ENCODE assay signal across 7 cellular contexts in genomic region chr9:27573699-27574265, GRCh38. TPM values are rescaled to one million over a fixed set of nuclear protein-coding genes. Genes with fewer than 3 reads are reported as not detected.
DNase-seq lines count a peak whose midpoint lies in the region; ATAC-seq and TF ChIP-seq lines count a peak whose summit lies in the region.

No MANE protein-coding gene starts in this region.

- H3K4me1 ChIP-seq in iPS DF 6.9 (ENCODE audit: control insufficient read depth, insufficient read depth, low read length) (no peaks in the 10 kb centered on the region; the same call in 1 of the 2 replicates), sigmoid colon (peaks cover 3 to 32% (median 16%) of the 10 kb centered on the region in 4 donors)

- peak; percentile 63 for ATAC-seq in GM18519 (IDR thresholded peaks at IDR 0.05; ENCODE audit: low FRiP score, unreplicated experiment)
- ATAC-seq in HG03045 (IDR thresholded peaks at IDR 0.05; ENCODE audit: unreplicated experiment): peak; percentile 87

- H3K4me3 ChIP-seq in brain microvascular endothelial cell (ENCODE audit: low read depth, low read length) (peak overlapping the region; percentile 71), iPS DF 6.9 (ENCODE audit: low read length) (peak overlapping the region; percentile 74; the same call in 1 of the 2 replicates), sigmoid colon (peak overlapping the region; percentile 75 to 93 (median 80))

- TF ChIP-seq EP300 in sigmoid colon (IDR thresholded peaks at IDR 0.05): peak; percentile 95 to 99 (median 97)

- H3K9me3 ChIP-seq in iPS DF 6.9 (ENCODE audit: control insufficient read depth, insufficient read depth, low read length) (no peaks in the 10 kb centered on the region; the same call in 1 of the 2 replicates), sigmoid colon (no peaks in the 10 kb centered on the region)

- H3K36me3 ChIP-seq in brain microvascular endothelial cell (replicated peaks) (no peaks in the 10 kb centered on the region), iPS DF 6.9 (ENCODE audit: control insufficient read depth, insufficient read depth, low read length) (no peaks in the 10 kb centered on the region), sigmoid colon (no peaks in the 10 kb centered on the region)

- no peaks in the 10 kb centered on the region for H3K27me3 ChIP-seq in brain microvascular endothelial cell (replicated peaks)
- no peaks in the 10 kb centered on the region for H3K27me3 ChIP-seq in iPS DF 6.9 (ENCODE audit: control insufficient read depth, insufficient read depth, low read length)
- H3K27me3 ChIP-seq in sigmoid colon: no peaks in the 10 kb centered on the region

- in situ Hi-C loops in brain microvascular endothelial cell (cut with HindIII; ENCODE audit: low pct_ligation_motif_present, low sequenced_read_pairs): no loop called here

- TF ChIP-seq CTCF in brain microvascular endothelial cell (IDR thresholded peaks at IDR 0.05; ENCODE audit: low read depth, low read length, missing control alignments) (no peak), sigmoid colon (IDR thresholded peaks at IDR 0.05) (no peak)

- DNase-seq in NCI-H2081 treated with DMSO at 0.1 percent for 48 hours (lab: John Stamatoyannopoulos, UW) (peak; percentile 98), UCSD-AML1 (lab: John Stamatoyannopoulos, UW; ENCODE audit: unreplicated experiment) (peak; percentile 90), brain microvascular endothelial cell (peak; percentile 100), iPS DF 6.9 (ENCODE audit: low read depth, low spot score) (peak; percentile 98), sigmoid colon (peak; percentile 99)

- peak; percentile 76 to 81 for TF ChIP-seq POLR2A in sigmoid colon (IDR thresholded peaks at IDR 0.05)

- intact Hi-C loops in sigmoid colon (cut with DNase I): loop anchor here (2.0 to 10.0 kb wide), 5 partner anchors 33 to 1899 kb away; partner anchors contain the start of genes CAAP1, IFT74, MOB3B and TUSC1

- H3K27ac ChIP-seq in brain microvascular endothelial cell (peak overlapping the region; percentile 85), iPS DF 6.9 (ENCODE audit: low read length) (no peak overlapping the region), sigmoid colon (peak overlapping the region; percentile 96 to 100 (median 98))

- no CpG with 5 or more reads among the region's 30 CpGs for WGBS in iPS DF 6.9 (ENCODE audit: insufficient coverage, insufficient read length)
- WGBS in sigmoid colon, 2 donors: 0% methylated on average over 30 of the region's 30 CpGs

RNA-seq across cellular contexts. Expression of gene C9orf72, which starts 0.5 kb away (rescaled TPM):
- 10 to 100 TPM; 21.0 to 28.0 (median 26.8) TPM for total RNA-seq in sigmoid colon
- 10 to 100 TPM in 2 of 3 donors, 1 to 10 TPM in 1; 6.4 to 11.3 (median 10.2) TPM for polyA plus RNA-seq in sigmoid colon

RNA-seq across cellular contexts. Expression of gene MOB3B, which starts 44.2 kb away (rescaled TPM):
- total RNA-seq in sigmoid colon: 10 to 100 TPM in 2 of 4 donors, 1 to 10 TPM in 2; 6.9 to 19.7 (median 10.4) TPM
- polyA plus RNA-seq in sigmoid colon: 10 to 100 TPM; 16.1 to 23.4 (median 18.6) TPM

RNA-seq across cellular contexts. Expression of gene IFNK, which starts 49.7 kb away (rescaled TPM):
- total RNA-seq in sigmoid colon: not detected
- not detected for polyA plus RNA-seq in sigmoid colon
